10 cellular contexts compared by ENCODE assay signal in the genomic region with DNA sequence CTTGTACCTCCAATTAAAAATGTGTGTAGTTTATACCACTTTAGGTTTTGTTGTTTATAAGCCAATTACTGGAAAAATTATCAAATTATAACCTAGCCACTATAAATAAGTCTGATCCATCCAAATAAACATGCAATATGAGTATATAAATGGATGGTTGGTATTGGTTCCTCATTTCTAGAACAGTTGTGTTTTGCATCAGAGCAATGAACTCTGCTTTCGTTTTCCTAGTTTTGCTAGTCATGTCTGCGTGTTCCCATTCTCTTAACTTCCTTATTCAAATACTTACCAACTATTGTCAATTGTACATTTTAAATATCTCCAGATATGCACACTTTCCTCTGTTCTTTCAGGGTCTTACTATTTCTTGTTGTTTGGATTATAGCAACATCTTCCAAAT.
DNase-seq lines count a peak whose midpoint lies in the region; ATAC-seq and TF ChIP-seq lines count a peak whose summit lies in the region.
"Had no signal": no experiment of that assay in that cellular context is flagged by ENCODE, and none has a peak within 500 bp of the region (broad histone marks: within the 10 kb centered on the region; RNA-seq: fewer than 3 reads in every experiment).

No MANE protein-coding gene starts in this region.

- no peak overlapping the region for H3K4me3 ChIP-seq in A673 (ENCODE audit: low read depth, low read length, poor library complexity, severe bottlenecking)
- H3K4me3 ChIP-seq: right atrium auricular region had no signal

- CTCF ChIA-PET in A673 (lab: Charles Lee), result no interaction called here

- TF ChIP-seq CTCF in A673 (conservative IDR thresholded peaks at IDR 0.05; ENCODE audit: low read depth, low read length), result no peak

- no peaks in the 10 kb centered on the region for H3K27me3 ChIP-seq in A673 (replicated peaks; ENCODE audit: insufficient read depth, low read depth, low read length, poor library complexity)
- H3K27me3 ChIP-seq: right atrium auricular region had no signal

- POLR2A ChIA-PET in A673 (lab: Charles Lee; ENCODE audit: low non-redundant PET), result no interaction called here

- no peaks in the 10 kb centered on the region for H3K4me1 ChIP-seq in A673 (ENCODE audit: insufficient read depth, low read length, poor library complexity, severe bottlenecking)
- H3K4me1 ChIP-seq: right atrium auricular region had no signal

- peak; percentile 95 for ATAC-seq in GM19351 (IDR thresholded peaks at IDR 0.05; ENCODE audit: unreplicated experiment)
- peak; percentile 94 for ATAC-seq in HG02852 (IDR thresholded peaks at IDR 0.05; ENCODE audit: unreplicated experiment)
- ATAC-seq in HG03575 (IDR thresholded peaks at IDR 0.05; ENCODE audit: extremely low read depth, insufficient number of reproducible peaks, low FRiP score, unreplicated experiment), result peak; percentile 78

- H3K27ac ChIP-seq in A673 (ENCODE audit: low read depth, low read length, poor library complexity, severe bottlenecking), result no peak overlapping the region
- H3K27ac ChIP-seq: right atrium auricular region had no signal

- no peaks in the 10 kb centered on the region for H3K9me3 ChIP-seq in A673 (ENCODE audit: low read depth, low read length, poor library complexity, severe bottlenecking)
- H3K9me3 ChIP-seq: right atrium auricular region had no signal

- BruUV-seq in A673 (replicated peaks; lab: Mats Ljungman, UMichigan), result no TSS peak

- H3K36me3 ChIP-seq in A673 (ENCODE audit: insufficient read depth, low read length, poor library complexity, severe bottlenecking), result no peaks in the 10 kb centered on the region
- H3K36me3 ChIP-seq: right atrium auricular region had no signal

- intact Hi-C loops in A673 (cut with micrococcal nuclease; ENCODE audit: unreplicated experiment), result no loop called here

- DNase-seq in superior temporal gyrus (ENCODE audit: extremely low spot score) (peak; percentile 53), HuH-7 (ENCODE audit: low spot score) (no peak), A673 (ENCODE audit: low spot score) (no peak)
- no peak for DNase-seq in activated CD4-positive, alpha-beta T cell treated with anti-CD3 and anti-CD28 coated beads, Interleukin-2, amount 50 U/mL, for 1 hour
- DNase-seq: DND-41, GOT3 had no signal
